ENCODE assay signal across 1 cellular context in genomic region chr5:173764321-173765029, GRCh38.
TF ChIP-seq lines count a peak whose summit lies in the region.

No MANE protein-coding gene starts in this region.

TF ChIP-seq in HEK293, 187 proteins besides CTCF, POLR2A, EP300 and RAD21 (continued from another document):
- no peak for TF ChIP-seq TSHZ1 (tag by site-specific recombination; IDR thresholded peaks at IDR 0.05; ENCODE audit: borderline replicate concordance)
- TF ChIP-seq ZNF311 (tag by site-specific recombination; IDR thresholded peaks at IDR 0.05; ENCODE audit: borderline replicate concordance), result no peak
- TF ChIP-seq ZNF19 (tag by site-specific recombination; IDR thresholded peaks at IDR 0.05; ENCODE audit: low read depth), result no peak
- TF ChIP-seq IKZF3 (tag by site-specific recombination; IDR thresholded peaks at IDR 0.05), result no peak
- peak; percentile 60 for TF ChIP-seq ZNF335 (tag by site-specific recombination; conservative IDR thresholded peaks at IDR 0.05)
- TF ChIP-seq ZBTB10 (tag by site-specific recombination; IDR thresholded peaks at IDR 0.05), result no peak
- no peak for TF ChIP-seq ZNF626 (tag by site-specific recombination; IDR thresholded peaks at IDR 0.05)
- no peak for TF ChIP-seq ZSCAN23 (tag by site-specific recombination; IDR thresholded peaks at IDR 0.05)
- no peak for TF ChIP-seq ZBTB49 (tag by site-specific recombination; IDR thresholded peaks at IDR 0.05; ENCODE audit: low read depth)
- TF ChIP-seq ZBTB48 (tag by site-specific recombination; IDR thresholded peaks at IDR 0.05), result no peak
- TF ChIP-seq ZBTB17 (tag by site-specific recombination; IDR thresholded peaks at IDR 0.05), result peak; percentile 73
- TF ChIP-seq ZNF629 (tag by site-specific recombination; IDR thresholded peaks at IDR 0.05), result peak; percentile 55
- TF ChIP-seq ZEB2 (tag by site-specific recombination; IDR thresholded peaks at IDR 0.05), result peak; percentile 55; the same call in 1 of the 2 replicates
- peak; percentile 71 for TF ChIP-seq ZNF600 (tag by site-specific recombination; IDR thresholded peaks at IDR 0.05)
- TF ChIP-seq ZBTB8A (tag by site-specific recombination; IDR thresholded peaks at IDR 0.05), result no peak
- no peak for TF ChIP-seq ZNF670 (tag by site-specific recombination; IDR thresholded peaks at IDR 0.05; ENCODE audit: low read depth)
- no peak for TF ChIP-seq ZNF138 (tag by site-specific recombination; IDR thresholded peaks at IDR 0.05; ENCODE audit: borderline replicate concordance)
- peak; percentile 10; the same call in 1 of the 2 replicates for TF ChIP-seq ZNF394 (tag by site-specific recombination; IDR thresholded peaks at IDR 0.05; ENCODE audit: borderline replicate concordance)
- TF ChIP-seq ZNF621 (tag by site-specific recombination; IDR thresholded peaks at IDR 0.05), result no peak
- no peak for TF ChIP-seq ZFHX2 (tag by site-specific recombination; conservative IDR thresholded peaks at IDR 0.05)
- no peak for TF ChIP-seq PRDM2 (tag by site-specific recombination; IDR thresholded peaks at IDR 0.05; ENCODE audit: borderline replicate concordance)
- TF ChIP-seq ZNF211 (tag by site-specific recombination; IDR thresholded peaks at IDR 0.05; ENCODE audit: low read depth), result no peak
- 0 out of 2 replicates have a peak, but pooled peaks have one; percentile 60 for TF ChIP-seq ZNF660 (tag by site-specific recombination; IDR thresholded peaks at IDR 0.05)
- TF ChIP-seq ZNF792 (tag by site-specific recombination; IDR thresholded peaks at IDR 0.05), result no peak
- TF ChIP-seq YY1 (tag by site-specific recombination; IDR thresholded peaks at IDR 0.05), result no peak; the same call in 1 of the 2 replicates
- TF ChIP-seq ZNF518A (tag by site-specific recombination; conservative IDR thresholded peaks at IDR 0.05; ENCODE audit: low read depth), result peak; percentile 46; the same call in 1 of the 2 replicates
- peak; percentile 38 for TF ChIP-seq ZNF366 (tag by site-specific recombination; conservative IDR thresholded peaks at IDR 0.05)
- 0 out of 2 replicates have a peak, but pooled peaks have one; percentile 35 for TF ChIP-seq HIC1 (tag by site-specific recombination; IDR thresholded peaks at IDR 0.05)
- no peak for TF ChIP-seq ZNF768 (tag by site-specific recombination; IDR thresholded peaks at IDR 0.05)
- TF ChIP-seq ZNF324 (tag by site-specific recombination; IDR thresholded peaks at IDR 0.05), result peak; percentile 17; the same call in 1 of the 2 replicates
- TF ChIP-seq ZNF221 (tag by site-specific recombination; IDR thresholded peaks at IDR 0.05; ENCODE audit: borderline replicate concordance), result no peak
- TF ChIP-seq SALL2 (tag by site-specific recombination; IDR thresholded peaks at IDR 0.05; ENCODE audit: borderline replicate concordance), result no peak
